In genomic region chr1:93817819-93818569, GRCh38 we compare ENCODE assay signal across 9 cellular contexts.
DNase-seq lines count a peak whose midpoint lies in the region; ATAC-seq and TF ChIP-seq lines count a peak whose summit lies in the region.
"Had no signal": no experiment of that assay in that cellular context is flagged by ENCODE, and none has a peak within 500 bp of the region (broad histone marks: within the 10 kb centered on the region; RNA-seq: fewer than 3 reads in every experiment).

No MANE protein-coding gene starts in this region.

- peaks cover 6% of the 10 kb centered on the region for H3K4me1 ChIP-seq in CD4-positive, CD25-positive, alpha-beta regulatory T cell (ENCODE audit: control insufficient read depth, insufficient read depth, low read length, poor library complexity, severe bottlenecking)
- H3K4me1 ChIP-seq: parathyroid adenoma had no signal

- peaks cover 0 to 16% (median 8%) of the 10 kb centered on the region in 4 donors for H3K4me1 Mint-ChIP-seq in CD4-positive, CD25-positive, alpha-beta regulatory T cell
- H3K4me1 Mint-ChIP-seq in mesothelial cell of epicardium (peaks cover 45% of the 10 kb centered on the region), Calu3 (ENCODE audit: low read depth, unreplicated experiment) (peaks cover 5% of the 10 kb centered on the region)

- H3K9me3 Mint-ChIP-seq in CD4-positive, CD25-positive, alpha-beta regulatory T cell = no peaks in the 10 kb centered on the region
- no peaks in the 10 kb centered on the region for H3K9me3 Mint-ChIP-seq in mesothelial cell of epicardium
- no peaks in the 10 kb centered on the region for H3K9me3 Mint-ChIP-seq in Calu3 (ENCODE audit: low read depth, unreplicated experiment)

- no peak overlapping the region for H3K27ac ChIP-seq in CD4-positive, CD25-positive, alpha-beta regulatory T cell (ENCODE audit: insufficient read depth, low read length, poor library complexity, severe bottlenecking)
- H3K27ac ChIP-seq: parathyroid adenoma had no signal

- TF ChIP-seq CTCF in mesothelial cell of epicardium (IDR thresholded peaks at IDR 0.05; ENCODE audit: unreplicated experiment) = no peak
- TF ChIP-seq CTCF in Calu3 (IDR thresholded peaks at IDR 0.05; ENCODE audit: unreplicated experiment) = no peak

- no TSS peak for BruUV-seq in Calu3 (replicated peaks; lab: Mats Ljungman, UMichigan)

- H3K4me3 Mint-ChIP-seq in CD4-positive, CD25-positive, alpha-beta regulatory T cell = no peak overlapping the region
- H3K4me3 Mint-ChIP-seq in mesothelial cell of epicardium (no peak overlapping the region), Calu3 (ENCODE audit: low read depth, unreplicated experiment) (no peak overlapping the region)

- H3K27me3 ChIP-seq in CD4-positive, CD25-positive, alpha-beta regulatory T cell (ENCODE audit: control insufficient read depth, insufficient read depth, low read length) = no peaks in the 10 kb centered on the region

- H3K36me3 ChIP-seq in CD4-positive, CD25-positive, alpha-beta regulatory T cell (ENCODE audit: control insufficient read depth, insufficient read depth, low read length) = no peaks in the 10 kb centered on the region

- no peaks in the 10 kb centered on the region for H3K36me3 Mint-ChIP-seq in CD4-positive, CD25-positive, alpha-beta regulatory T cell
- H3K36me3 Mint-ChIP-seq in mesothelial cell of epicardium = no peaks in the 10 kb centered on the region
- no peaks in the 10 kb centered on the region for H3K36me3 Mint-ChIP-seq in Calu3 (ENCODE audit: insufficient read depth, unreplicated experiment)

- in situ Hi-C loops in G401 (cut with HindIII; ENCODE audit: low sequenced_read_pairs) = no loop called here

- H3K4me3 ChIP-seq in CD4-positive, CD25-positive, alpha-beta regulatory T cell (ENCODE audit: low read depth, low read length) = no peak overlapping the region

- no peaks in the 10 kb centered on the region for H3K9me3 ChIP-seq in CD4-positive, CD25-positive, alpha-beta regulatory T cell (ENCODE audit: control insufficient read depth in 2 of 2, low read length in 2 of 2)

- H3K27ac Mint-ChIP-seq in CD4-positive, CD25-positive, alpha-beta regulatory T cell = peak overlapping the region; percentile 12 to 76 (median 70)
- H3K27ac Mint-ChIP-seq in mesothelial cell of epicardium (peak overlapping the region; percentile 84), Calu3 (ENCODE audit: unreplicated experiment) (no peak overlapping the region)

- ATAC-seq in CD4-positive, CD25-positive, alpha-beta regulatory T cell (ENCODE audit: low read depth in 2 of 2) = peak; percentile 40 to 68
- peak; percentile 53 for ATAC-seq in HG03520 (IDR thresholded peaks at IDR 0.05; ENCODE audit: unreplicated experiment)
- no peak for ATAC-seq in left colon

- peaks cover 4% of the 10 kb centered on the region for H3K27me3 Mint-ChIP-seq in CD4-positive, CD25-positive, alpha-beta regulatory T cell
- H3K27me3 Mint-ChIP-seq in mesothelial cell of epicardium (ENCODE audit: low read depth) = no peaks in the 10 kb centered on the region
- no peaks in the 10 kb centered on the region for H3K27me3 Mint-ChIP-seq in Calu3 (ENCODE audit: unreplicated experiment)

- intact Hi-C loops in Calu3 (cut with micrococcal nuclease; ENCODE audit: unreplicated experiment) = no loop called here
- intact Hi-C loops in left colon (cut with DNase I, micrococcal nuclease) = loop anchor here in 1 of 2 donors (10.0 kb wide), 1 partner anchor 183 kb away; no protein-coding TSS in a partner anchor

- peak in 2 of 3 donors; percentile 9 to 21 for DNase-seq in CD4-positive, CD25-positive, alpha-beta regulatory T cell
- peak; percentile 33 for DNase-seq in activated T-helper 9 cell treated with anti-CD3 and anti-CD28 coated beads, Interleukin-2, amount 50 U/mL, for 16 hours (ENCODE audit: low read depth)
- no peak for DNase-seq in mesothelial cell of epicardium (ENCODE audit: low spot score in 2 of 2, unreplicated experiment in 2 of 2)
- no peak for DNase-seq in Calu3
- no peak for DNase-seq in left colon
- no peak for DNase-seq in NCI-H345 treated with DMSO at 0.1 percent for 48 hours (lab: John Stamatoyannopoulos, UW; ENCODE audit: unreplicated experiment)
- no peak for DNase-seq in G401 (ENCODE audit: low spot score)

- CTCF ChIA-PET in Calu3 (lab: Charles Lee) = interaction anchor here (0.7 to 0.9 kb wide), 3 partner anchors 26 to 147 kb away, joined by 3 to 4 read pairs (median 3); no protein-coding TSS in a partner anchor

Comparison
In these comparisons a context has a peak if more than half of its experiments do, and no peak if none do; other contexts are left out.
1. DNase-seq: peak in CD4-positive, CD25-positive, alpha-beta regulatory T cell (2 of 3) and activated T-helper 9 cell treated with anti-CD3 and anti-CD28 coated beads, Interleukin-2, amount 50 U/mL, for 16 hours (single experiment); none in mesothelial cell of epicardium (0 of 2), Calu3 (single experiment), left colon (0 of 2), NCI-H345 treated with DMSO at 0.1 percent for 48 hours (single experiment) and G401 (single experiment).